In genomic region chr10:109205929-109206585, GRCh38 we compare ENCODE assay signal across 12 cellular contexts.
DNase-seq lines count a peak whose midpoint lies in the region; ATAC-seq lines count a peak whose summit lies in the region.
"Had no signal": no experiment of that assay in that cellular context is flagged by ENCODE, and none has a peak within 500 bp of the region (broad histone marks: within the 10 kb centered on the region; RNA-seq: fewer than 3 reads in every experiment).

No MANE protein-coding gene starts in this region.

- CTCF ChIA-PET in activated naive CD4-positive, alpha-beta T cell treated with anti-CD3 and anti-CD28 coated beads for 36 hours (lab: Charles Lee) = no interaction called here

- no peak for ATAC-seq in HG02885 (IDR thresholded peaks at IDR 0.05; ENCODE audit: poor library complexity, unreplicated experiment)
- ATAC-seq: stimulated activated memory B cell treated with anti-CD40 and anti-IgM and Interleukin-4, amounts not matched to agents 10 μg/mL and 1 μg/mL and 100 μg/mL, for 72 hours had no signal

- no peaks in the 10 kb centered on the region for H3K27me3 Mint-ChIP-seq in activated naive CD4-positive, alpha-beta T cell treated with anti-CD3 and anti-CD28 coated beads for 36 hours (ENCODE audit: low read depth)
- H3K27me3 Mint-ChIP-seq: stimulated activated memory B cell treated with anti-CD40 and anti-IgM and Interleukin-4, amounts not matched to agents 10 μg/mL and 1 μg/mL and 100 μg/mL, for 72 hours had no signal

- intact Hi-C loops in activated naive CD4-positive, alpha-beta T cell treated with anti-CD3 and anti-CD28 coated beads for 36 hours (cut with micrococcal nuclease) = no loop called here

- H3K36me3 Mint-ChIP-seq in activated naive CD4-positive, alpha-beta T cell treated with anti-CD3 and anti-CD28 coated beads for 36 hours (ENCODE audit: low read depth) = no peaks in the 10 kb centered on the region
- H3K36me3 Mint-ChIP-seq: neural progenitor cell; stimulated activated memory B cell treated with anti-CD40 and anti-IgM and Interleukin-4, amounts not matched to agents 10 μg/mL and 1 μg/mL and 100 μg/mL, for 72 hours had no signal

- peaks cover 3% of the 10 kb centered on the region; the same call in 1 of the 2 replicates for H3K4me1 ChIP-seq in SJCRH30
- H3K4me1 ChIP-seq: neural progenitor cell had no signal

- peak overlapping the region; percentile 28; the same call in 1 of the 2 replicates for H3K27ac ChIP-seq in SJCRH30
- H3K27ac ChIP-seq: neural progenitor cell had no signal

- no peaks in the 10 kb centered on the region for H3K9me3 Mint-ChIP-seq in activated naive CD4-positive, alpha-beta T cell treated with anti-CD3 and anti-CD28 coated beads for 36 hours
- H3K9me3 Mint-ChIP-seq: stimulated activated memory B cell treated with anti-CD40 and anti-IgM and Interleukin-4, amounts not matched to agents 10 μg/mL and 1 μg/mL and 100 μg/mL, for 72 hours had no signal

- H3K9me3 ChIP-seq in SJCRH30 (replicated peaks) = no peaks in the 10 kb centered on the region

- no peak overlapping the region for H3K27ac Mint-ChIP-seq in activated naive CD4-positive, alpha-beta T cell treated with anti-CD3 and anti-CD28 coated beads for 36 hours
- H3K27ac Mint-ChIP-seq: neural progenitor cell; stimulated activated memory B cell treated with anti-CD40 and anti-IgM and Interleukin-4, amounts not matched to agents 10 μg/mL and 1 μg/mL and 100 μg/mL, for 72 hours had no signal

- H3K27me3 ChIP-seq in SJCRH30 = no peaks in the 10 kb centered on the region
- H3K27me3 ChIP-seq: neural progenitor cell had no signal

- H3K4me3 Mint-ChIP-seq in activated naive CD4-positive, alpha-beta T cell treated with anti-CD3 and anti-CD28 coated beads for 36 hours = no peak overlapping the region
- H3K4me3 Mint-ChIP-seq: neural progenitor cell; stimulated activated memory B cell treated with anti-CD40 and anti-IgM and Interleukin-4, amounts not matched to agents 10 μg/mL and 1 μg/mL and 100 μg/mL, for 72 hours had no signal

- no peaks in the 10 kb centered on the region for H3K4me1 Mint-ChIP-seq in activated naive CD4-positive, alpha-beta T cell treated with anti-CD3 and anti-CD28 coated beads for 36 hours (ENCODE audit: low read depth)
- H3K4me1 Mint-ChIP-seq: stimulated activated memory B cell treated with anti-CD40 and anti-IgM and Interleukin-4, amounts not matched to agents 10 μg/mL and 1 μg/mL and 100 μg/mL, for 72 hours had no signal

- DNase-seq in HCEC 1CT (peak; percentile 92), SJCRH30 (peak; percentile 23 to 47), fibroblast of peridontal ligament (ENCODE audit: extremely low read depth) (peak; percentile 80), stromal cell of bone marrow (ENCODE audit: low read depth) (peak; percentile 71), KBM-7 (no peak)
- DNase-seq in activated naive CD4-positive, alpha-beta T cell treated with anti-CD3 and anti-CD28 coated beads for 36 hours = no peak
- DNase-seq: activated CD8-positive, alpha-beta memory T cell treated with anti-CD3 and anti-CD28 coated beads, Interleukin-2, amount 50 U/mL, for 48 hours; DMS79 treated with DMSO at 0.1 percent for 48 hours; Kasumi-1 had no signal

- H3K36me3 ChIP-seq in SJCRH30 = no peaks in the 10 kb centered on the region
- H3K36me3 ChIP-seq: neural progenitor cell had no signal

- in situ Hi-C loops in KBM-7 (cut with MboI; ENCODE audit: low pct_unique_long_range_greater_than_20kb, low sequenced_read_pairs) = no loop called here

- H3K4me3 ChIP-seq in SJCRH30 = no peak overlapping the region
- H3K4me3 ChIP-seq: neural progenitor cell had no signal

Comparison
In these comparisons a context has a peak if more than half of its experiments do, and no peak if none do; other contexts are left out.
1. DNase-seq: peak in HCEC 1CT (single experiment), SJCRH30 (2 of 2), fibroblast of peridontal ligament (single experiment) and stromal cell of bone marrow (single experiment); none in KBM-7 (single experiment) and activated naive CD4-positive, alpha-beta T cell treated with anti-CD3 and anti-CD28 coated beads for 36 hours (single experiment).